8 cellular contexts compared by ENCODE assay signal in the genomic region with DNA sequence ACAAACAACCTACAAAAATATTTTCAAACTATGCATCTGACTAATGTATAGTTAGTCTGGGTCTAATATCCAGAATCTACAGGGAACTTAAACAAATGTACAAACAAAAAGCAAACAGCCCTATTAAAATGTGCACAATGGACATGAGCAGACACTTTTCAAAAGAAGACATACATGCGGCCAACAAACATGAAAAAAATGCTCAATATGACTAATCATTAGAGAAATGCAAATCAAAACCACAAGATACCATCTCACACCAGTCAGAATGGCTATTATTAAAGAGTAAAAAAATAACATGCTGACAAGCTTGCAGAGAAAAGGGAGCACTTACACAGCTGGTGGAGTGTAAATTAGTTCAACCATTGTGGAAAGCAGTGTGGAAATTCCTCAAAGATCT. TPM values are rescaled to one million over a fixed set of nuclear protein-coding genes. Genes with fewer than 3 reads are reported as not detected.
A peak's percentile ranks its signal among the peaks of the same experiment; 100 is the strongest.
DNase-seq lines count a peak whose midpoint lies in the region; ATAC-seq, FAIRE-seq and TF ChIP-seq lines count a peak whose summit lies in the region.
"Not testable (repeated sequence)": the region's sequence is repeated elsewhere in the genome, so short reads cannot be mapped to it uniquely, and the experiment has no call there.

No MANE protein-coding gene starts in this region.

- not testable (repeated sequence) for H2BK5ac ChIP-seq in mesenchymal stem cell (ENCODE audit: low read depth, low read length, poor library complexity, severe bottlenecking)

- H2BK15ac ChIP-seq in mesenchymal stem cell (ENCODE audit: low read depth, poor library complexity, severe bottlenecking) = not testable (repeated sequence)

- not testable (repeated sequence) for H3K23ac ChIP-seq in mesenchymal stem cell (ENCODE audit: low read length in 2 of 2)

- CTCF ChIA-PET in endothelial cell of umbilical vein (lab: Charles Lee) = not testable (repeated sequence)

- ATAC-seq in GM18520 (IDR thresholded peaks at IDR 0.05; ENCODE audit: unreplicated experiment) (peak; percentile 58), GM21390 (IDR thresholded peaks at IDR 0.05; ENCODE audit: unreplicated experiment) (peak; percentile 59), HG02870 (IDR thresholded peaks at IDR 0.05; ENCODE audit: unreplicated experiment) (peak; percentile 54), HG03469 (IDR thresholded peaks at IDR 0.05; ENCODE audit: unreplicated experiment) (peak; percentile 60)

- not testable (repeated sequence) for H2AK5ac ChIP-seq in mesenchymal stem cell (ENCODE audit: low read length, severe bottlenecking)

- H2BK120ac ChIP-seq in mesenchymal stem cell (ENCODE audit: low read depth, low read length) = not testable (repeated sequence)

- not testable (repeated sequence) for H2AFZ ChIP-seq in endothelial cell of umbilical vein (ENCODE audit: low read depth, low read length); mesenchymal stem cell (ENCODE audit: low read depth, low read length)

- not testable (repeated sequence) for H3K4me2 ChIP-seq in endothelial cell of umbilical vein (ENCODE audit: insufficient read depth, low read length); mesenchymal stem cell (ENCODE audit: low read length, poor library complexity, severe bottlenecking)

- POLR2A ChIA-PET in endothelial cell of umbilical vein (lab: Charles Lee) = not testable (repeated sequence)

- H3K27me3 ChIP-seq in SJSA1 (replicated peaks); endothelial cell of umbilical vein (ENCODE audit: control insufficient read depth in 2 of 2, insufficient read depth in 2 of 2, low read length in 2 of 2); mesenchymal stem cell (ENCODE audit: control insufficient read depth in 1 of 2, insufficient read depth in 1 of 2, low read length in 2 of 2): not testable (repeated sequence)

- BruUV-seq in endothelial cell of umbilical vein (replicated peaks; lab: Mats Ljungman, UMichigan) = not testable (repeated sequence)

- not testable (repeated sequence) for H4K8ac ChIP-seq in mesenchymal stem cell (ENCODE audit: low read length)

- H3K18ac ChIP-seq in mesenchymal stem cell (ENCODE audit: low read depth in 1 of 2, low read length in 2 of 2) = not testable (repeated sequence)

- TF ChIP-seq POLR2A in endothelial cell of umbilical vein (IDR thresholded peaks at IDR 0.05; ENCODE audit: low read depth, low read length) = not testable (repeated sequence)

- WGBS in mesenchymal stem cell = 0% methylated on average over 1 of the region's 1 CpG

- not testable (repeated sequence) for FAIRE-seq in endothelial cell of umbilical vein (lab: Jason Lieb, UNC)

- not testable (repeated sequence) for H3K4me3 ChIP-seq in SJSA1; endothelial cell of umbilical vein (replicated peaks in 1 of 3; ENCODE audit: insufficient read depth in 1 of 3, low read depth in 1 of 3, low read length in 3 of 3); mesenchymal stem cell (ENCODE audit: insufficient read depth in 1 of 2, low read depth in 1 of 2, low read length in 2 of 2)

- H3K4ac ChIP-seq in mesenchymal stem cell (ENCODE audit: low read depth in 1 of 2, low read length in 2 of 2) = not testable (repeated sequence)

- peak overlapping the region; percentile 64 for H3K27ac ChIP-seq in SJSA1
- not testable (repeated sequence) for H3K27ac ChIP-seq in endothelial cell of umbilical vein (ENCODE audit: insufficient read depth, low read depth, low read length)
- H3K27ac ChIP-seq in mesenchymal stem cell (ENCODE audit: low read length, poor library complexity, severe bottlenecking) = peak overlapping the region; percentile 22

- H3K36me3 ChIP-seq in SJSA1; endothelial cell of umbilical vein (ENCODE audit: control insufficient read depth in 2 of 2, extremely low read depth in 1 of 2, insufficient read depth in 2 of 2, low read length in 2 of 2); mesenchymal stem cell (ENCODE audit: control insufficient read depth in 1 of 2, insufficient read depth in 2 of 2, low read depth in 1 of 2, low read length in 2 of 2): not testable (repeated sequence)

- H2BK12ac ChIP-seq in mesenchymal stem cell (ENCODE audit: low read length in 2 of 2) = not testable (repeated sequence)

- not testable (repeated sequence) for H3K9me3 ChIP-seq in SJSA1 (replicated peaks); endothelial cell of umbilical vein (replicated peaks; ENCODE audit: control insufficient read depth, insufficient read depth, low read length); mesenchymal stem cell (ENCODE audit: control insufficient read depth, low read length)

- not testable (repeated sequence) for H3K79me2 ChIP-seq in endothelial cell of umbilical vein (ENCODE audit: control insufficient read depth, insufficient read depth, low read length)

- not testable (repeated sequence) for TF ChIP-seq CTCF in AG09319 (IDR thresholded peaks at IDR 0.05; ENCODE audit: low read depth, low read length); endothelial cell of umbilical vein (IDR thresholded peaks at IDR 0.05; ENCODE audit: extremely low read depth in 1 of 2, insufficient read depth in 1 of 2, low read depth in 1 of 2, low read length in 2 of 2)

- not testable (repeated sequence) for H3K9ac ChIP-seq in endothelial cell of umbilical vein (replicated peaks; ENCODE audit: extremely low read depth, insufficient read depth, low read length); mesenchymal stem cell (ENCODE audit: low read length)

- peaks cover 37% of the 10 kb centered on the region for H3K4me1 ChIP-seq in SJSA1 (replicated peaks)
- not testable (repeated sequence) for H3K4me1 ChIP-seq in endothelial cell of umbilical vein (ENCODE audit: control insufficient read depth, extremely low read depth, insufficient read depth, low read length); mesenchymal stem cell (ENCODE audit: control insufficient read depth, insufficient read depth, low read depth, low read length)

- intact Hi-C loops in endothelial cell of umbilical vein (cut with micrococcal nuclease) = not testable (repeated sequence)

- DNase-seq in AG09319 (ENCODE audit: extremely low read depth, low read depth) = peak; percentile 14
- DNase-seq in SJSA1 (ENCODE audit: low read depth in 1 of 2, low spot score in 2 of 2) = peak in 1 of 2 experiments; percentile 78
- DNase-seq in endothelial cell of umbilical vein (ENCODE audit: low read depth, low spot score) = not testable (repeated sequence)
- DNase-seq in mesenchymal stem cell = peak; percentile 81

- not testable (repeated sequence) for H3K79me1 ChIP-seq in mesenchymal stem cell (replicated peaks; ENCODE audit: low read length, poor library complexity, severe bottlenecking)

- not testable (repeated sequence) for H4K91ac ChIP-seq in mesenchymal stem cell (ENCODE audit: low read length)

- not testable (repeated sequence) for H3K9me1 ChIP-seq in endothelial cell of umbilical vein (replicated peaks; ENCODE audit: control insufficient read depth, extremely low read depth, insufficient read depth, low read length)

- not testable (repeated sequence) for H4K20me1 ChIP-seq in endothelial cell of umbilical vein (replicated peaks; ENCODE audit: control insufficient read depth, extremely low read depth, insufficient read depth, low read length)

- dilution Hi-C loops in endothelial cell of umbilical vein (cut with MboI; ENCODE audit: extremely low pct_ligation_motif_present, low sequenced_read_pairs) = not testable (repeated sequence)

- H3K14ac ChIP-seq in mesenchymal stem cell (ENCODE audit: low read length in 2 of 2) = not testable (repeated sequence)

TF ChIP-seq in endothelial cell of umbilical vein, 7 proteins besides CTCF, POLR2A, EP300 and RAD21:
- TF ChIP-seq FOS (IDR thresholded peaks at IDR 0.05; ENCODE audit: borderline replicate concordance, insufficient read depth, low read length) = peak; percentile 14

RNA-seq across cellular contexts. Expression of gene PRKACB, which starts 36.5 kb away (rescaled TPM):
- total RNA-seq in SJSA1 (2014; rRNA removed; shearing (Covaris generic)) = 48.7 and 51.7 TPM in 2 replicates
- 72.6 and 77.5 TPM in 2 replicates for total RNA-seq in endothelial cell of umbilical vein
- polyA plus RNA-seq in endothelial cell of umbilical vein = 13.3 and 19.1 TPM in 2 replicates
- polyA plus RNA-seq in endothelial cell of umbilical vein (2011; cell fraction: cytosol; rRNA removed) = 22.6 and 24.2 TPM in 2 replicates
- polyA plus RNA-seq in endothelial cell of umbilical vein (2011; cell fraction: nucleus; rRNA removed) = 24.1 and 31.9 TPM in 2 replicates
- polyA plus RNA-seq in endothelial cell of umbilical vein (2012) = 38.5 and 69.3 TPM in 2 replicates
- 43.3 and 49.7 TPM in 2 replicates for polyA minus RNA-seq in endothelial cell of umbilical vein
- polyA minus RNA-seq in endothelial cell of umbilical vein (2011; cell fraction: cytosol; rRNA and poly(A)+ RNA removed) = 12.3 TPM
- 62.5 and 77.8 TPM in 2 replicates for polyA minus RNA-seq in endothelial cell of umbilical vein (2011; cell fraction: nucleus; rRNA and poly(A)+ RNA removed)
- polyA plus RNA-seq in mesenchymal stem cell (2013, experiment 1 of 2) = 22.1 TPM
- polyA plus RNA-seq in mesenchymal stem cell (2013, experiment 2 of 2) = 22.0 TPM
